In genomic region chr12:62802981-62803380, GRCh38 we compare ENCODE assay signal across 14 cellular contexts.
DNase-seq lines count a peak whose midpoint lies in the region; ATAC-seq, FAIRE-seq and TF ChIP-seq lines count a peak whose summit lies in the region.
"Had no signal": no experiment of that assay in that cellular context is flagged by ENCODE, and none has a peak within 500 bp of the region (broad histone marks: within the 10 kb centered on the region; RNA-seq: fewer than 3 reads in every experiment).

No MANE protein-coding gene starts in this region.

- no peak overlapping the region for H3K27ac Mint-ChIP-seq in glutamatergic neuron (ENCODE audit: unreplicated experiment)
- H3K27ac Mint-ChIP-seq: naive thymus-derived CD4-positive, alpha-beta T cell had no signal

- H3K36me3 Mint-ChIP-seq in glutamatergic neuron (ENCODE audit: unreplicated experiment), result peaks cover 5% of the 10 kb centered on the region
- H3K36me3 Mint-ChIP-seq: naive thymus-derived CD4-positive, alpha-beta T cell had no signal

- peaks cover 4% of the 10 kb centered on the region for H3K4me1 Mint-ChIP-seq in glutamatergic neuron (ENCODE audit: low read depth, unreplicated experiment)
- H3K4me1 Mint-ChIP-seq: central memory CD8-positive, alpha-beta T cell; naive thymus-derived CD4-positive, alpha-beta T cell had no signal

- H3K4me3 Mint-ChIP-seq in glutamatergic neuron (ENCODE audit: unreplicated experiment), result no peak overlapping the region
- H3K4me3 Mint-ChIP-seq: central memory CD8-positive, alpha-beta T cell; naive thymus-derived CD4-positive, alpha-beta T cell had no signal

- no peak for TF ChIP-seq CTCF in glutamatergic neuron (IDR thresholded peaks at IDR 0.05; ENCODE audit: partially characterized antibody, unreplicated experiment)

- no peak for FAIRE-seq in urothelium cell line (lab: Jason Lieb, UNC)
- FAIRE-seq: kidney had no signal

- DNase-seq in NCI-H1105 treated with DMSO at 0.1 percent for 48 hours (lab: John Stamatoyannopoulos, UW) (peak; percentile 10), NCI-H1105 (lab: John Stamatoyannopoulos, UW) (no peak), NCI-H1092 (lab: John Stamatoyannopoulos, UW) (peak; percentile 30), amniotic epithelial cell (ENCODE audit: low read depth) (peak; percentile 20), midbrain (lab: John Stamatoyannopoulos, UW) (peak; percentile 16), glutamatergic neuron (no peak), urothelium cell line (ENCODE audit: low spot score) (no peak)
- DNase-seq: activated CD4-positive, CD25-positive, alpha-beta regulatory T cell; kidney; naive thymus-derived CD4-positive, alpha-beta T cell; testis had no signal

- no peaks in the 10 kb centered on the region for H3K27me3 Mint-ChIP-seq in glutamatergic neuron (ENCODE audit: unreplicated experiment)
- H3K27me3 Mint-ChIP-seq: central memory CD8-positive, alpha-beta T cell had no signal

- no peak for ATAC-seq in GM21381 (IDR thresholded peaks at IDR 0.05; ENCODE audit: unreplicated experiment)
- ATAC-seq: naive thymus-derived CD4-positive, alpha-beta T cell; sciatic nerve had no signal

- H3K9me3 Mint-ChIP-seq in glutamatergic neuron (ENCODE audit: unreplicated experiment), result no peaks in the 10 kb centered on the region
- H3K9me3 Mint-ChIP-seq: central memory CD8-positive, alpha-beta T cell; naive thymus-derived CD4-positive, alpha-beta T cell had no signal

Comparison
In these comparisons a context has a peak if more than half of its experiments do, and no peak if none do; other contexts are left out.
1. DNase-seq: peak in NCI-H1105 treated with DMSO at 0.1 percent for 48 hours (single experiment), NCI-H1092 (single experiment), amniotic epithelial cell (single experiment) and midbrain (single experiment); none in NCI-H1105 (single experiment), glutamatergic neuron (single experiment) and urothelium cell line (single experiment).